1 cellular context compared by ENCODE assay signal in genomic region chr6:94361304-94362060, GRCh38.
TF ChIP-seq lines count a peak whose summit lies in the region.

No MANE protein-coding gene starts in this region.

TF ChIP-seq in Ishikawa, 13 proteins besides CTCF, POLR2A, EP300 and RAD21:
- TF ChIP-seq REST (IDR thresholded peaks at IDR 0.05; ENCODE audit: low read depth) (peak; percentile 77), EGR1 (IDR thresholded peaks at IDR 0.05) (no peak)
